In the genomic region with DNA sequence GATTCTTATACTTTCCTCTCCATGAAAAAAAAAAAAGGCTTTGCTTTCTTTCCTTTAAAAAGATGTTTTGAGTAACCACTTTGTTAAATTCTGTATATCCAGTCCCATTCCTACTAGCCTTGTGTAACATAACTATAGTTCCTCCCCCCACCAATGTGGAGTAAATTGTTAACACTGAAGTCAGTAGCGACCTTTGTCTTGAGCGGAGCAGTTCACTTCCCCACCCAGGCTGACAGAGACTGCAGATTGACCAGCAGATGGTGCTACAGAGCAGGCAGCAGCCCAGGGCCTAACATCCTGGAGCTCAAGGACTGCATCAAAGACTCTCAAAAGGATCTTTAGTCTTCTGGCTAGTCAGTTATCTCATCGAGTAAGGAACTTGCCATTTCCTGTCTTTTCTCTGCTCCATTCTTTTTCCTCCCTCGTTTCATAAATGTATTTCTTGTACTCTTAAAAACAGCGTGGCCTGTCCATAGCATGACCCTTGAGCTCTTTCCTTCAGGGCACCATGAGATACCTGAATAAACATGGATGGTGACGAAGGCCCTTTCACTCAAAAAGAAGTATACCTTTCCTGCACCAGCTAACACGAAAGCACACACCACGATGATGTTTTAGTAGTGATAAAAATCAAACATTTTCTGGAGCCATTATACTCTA, we compare ENCODE assay signal across 1 cellular context.
TF ChIP-seq lines count a peak whose summit lies in the region.

No MANE protein-coding gene starts in this region.

TF ChIP-seq in HepG2, 621 proteins besides CTCF, POLR2A, EP300 and RAD21 (continued from another document and continues in another):
- TF ChIP-seq, protein P1, sequence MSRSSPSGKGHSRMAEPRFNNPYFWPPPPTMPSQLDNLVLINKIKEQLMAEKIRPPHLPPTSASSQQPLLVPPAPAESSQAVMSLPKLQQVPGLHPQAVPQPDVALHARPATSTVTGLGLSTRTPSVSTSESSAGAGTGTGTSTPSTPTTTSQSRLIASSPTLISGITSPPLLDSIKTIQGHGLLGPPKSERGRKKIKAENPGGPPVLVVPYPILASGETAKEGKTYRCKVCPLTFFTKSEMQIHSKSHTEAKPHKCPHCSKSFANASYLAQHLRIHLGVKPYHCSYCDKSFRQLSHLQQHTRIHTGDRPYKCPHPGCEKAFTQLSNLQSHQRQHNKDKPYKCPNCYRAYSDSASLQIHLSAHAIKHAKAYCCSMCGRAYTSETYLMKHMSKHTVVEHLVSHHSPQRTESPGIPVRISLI (CRISPR knock-in tag; IDR thresholded peaks at IDR 0.05; ENCODE audit: borderline replicate concordance) = no peak
- TF ChIP-seq SP4 (CRISPR knock-in tag; IDR thresholded peaks at IDR 0.05) (no peak), ZBTB7A (CRISPR knock-in tag; IDR thresholded peaks at IDR 0.05) (no peak), MED13 (CRISPR knock-in tag; IDR thresholded peaks at IDR 0.05) (no peak), ZSCAN29 (CRISPR knock-in tag; conservative IDR thresholded peaks at IDR 0.05) (no peak), KLF13 (CRISPR knock-in tag; IDR thresholded peaks at IDR 0.05) (no peak), ZNF33B (CRISPR knock-in tag; IDR thresholded peaks at IDR 0.05) (no peak), ZNF777 (CRISPR knock-in tag; IDR thresholded peaks at IDR 0.05) (no peak), MED8 (CRISPR knock-in tag; IDR thresholded peaks at IDR 0.05; ENCODE audit: insufficient replicate concordance) (no peak), THAP11 (CRISPR knock-in tag; IDR thresholded peaks at IDR 0.05) (peak; percentile 61; the same call in 1 of the 2 replicates), CREM (IDR thresholded peaks at IDR 0.05) (peak; percentile 40; the same call in 1 of the 2 replicates), CREM (CRISPR knock-in tag; IDR thresholded peaks at IDR 0.05) (no peak), ZNF232 (CRISPR knock-in tag; IDR thresholded peaks at IDR 0.05; ENCODE audit: borderline replicate concordance) (no peak), MTA3 (CRISPR knock-in tag; IDR thresholded peaks at IDR 0.05) (no peak), ZNF724P (CRISPR knock-in tag; IDR thresholded peaks at IDR 0.05; ENCODE audit: borderline replicate concordance) (no peak), CHD2 (IDR thresholded peaks at IDR 0.05; ENCODE audit: low read depth, low read length) (no peak), WIZ (CRISPR knock-in tag; IDR thresholded peaks at IDR 0.05) (no peak), MLLT10 (CRISPR knock-in tag; IDR thresholded peaks at IDR 0.05) (no peak), BRCA1 (CRISPR knock-in tag; IDR thresholded peaks at IDR 0.05) (no peak; the same call in 1 of the 2 replicates), NFIC (IDR thresholded peaks at IDR 0.05; ENCODE audit: low read length) (no peak), CENPX (CRISPR knock-in tag; IDR thresholded peaks at IDR 0.05) (no peak), HOXA7 (CRISPR knock-in tag; IDR thresholded peaks at IDR 0.05) (no peak), SMARCE1 (IDR thresholded peaks at IDR 0.05; ENCODE audit: borderline replicate concordance) (no peak), KMT2B (CRISPR knock-in tag; IDR thresholded peaks at IDR 0.05) (no peak), ZNF883 (CRISPR knock-in tag; IDR thresholded peaks at IDR 0.05; ENCODE audit: not compliant biosample characterization) (no peak), ZNF839 (CRISPR knock-in tag; IDR thresholded peaks at IDR 0.05; ENCODE audit: borderline replicate concordance) (no peak), ZNF143 (CRISPR knock-in tag; IDR thresholded peaks at IDR 0.05) (no peak), ZNF558 (CRISPR knock-in tag; IDR thresholded peaks at IDR 0.05; ENCODE audit: borderline replicate concordance) (no peak), ARHGAP35 (CRISPR knock-in tag; IDR thresholded peaks at IDR 0.05; ENCODE audit: borderline replicate concordance) (no peak), ZNF234 (CRISPR knock-in tag; conservative IDR thresholded peaks at IDR 0.05) (no peak), ZNF432 (CRISPR knock-in tag; IDR thresholded peaks at IDR 0.05; ENCODE audit: borderline replicate concordance) (no peak), ZNF782 (CRISPR knock-in tag; IDR thresholded peaks at IDR 0.05; ENCODE audit: borderline replicate concordance) (no peak), KLF15 (CRISPR knock-in tag; IDR thresholded peaks at IDR 0.05; ENCODE audit: borderline replicate concordance) (no peak)
- TF ChIP-seq, protein P2, sequence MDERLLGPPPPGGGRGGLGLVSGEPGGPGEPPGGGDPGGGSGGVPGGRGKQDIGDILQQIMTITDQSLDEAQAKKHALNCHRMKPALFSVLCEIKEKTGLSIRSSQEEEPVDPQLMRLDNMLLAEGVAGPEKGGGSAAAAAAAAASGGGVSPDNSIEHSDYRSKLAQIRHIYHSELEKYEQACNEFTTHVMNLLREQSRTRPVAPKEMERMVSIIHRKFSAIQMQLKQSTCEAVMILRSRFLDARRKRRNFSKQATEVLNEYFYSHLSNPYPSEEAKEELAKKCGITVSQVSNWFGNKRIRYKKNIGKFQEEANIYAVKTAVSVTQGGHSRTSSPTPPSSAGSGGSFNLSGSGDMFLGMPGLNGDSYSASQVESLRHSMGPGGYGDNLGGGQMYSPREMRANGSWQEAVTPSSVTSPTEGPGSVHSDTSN (CRISPR knock-in tag; IDR thresholded peaks at IDR 0.05) = no peak
- TF ChIP-seq, protein P3, sequence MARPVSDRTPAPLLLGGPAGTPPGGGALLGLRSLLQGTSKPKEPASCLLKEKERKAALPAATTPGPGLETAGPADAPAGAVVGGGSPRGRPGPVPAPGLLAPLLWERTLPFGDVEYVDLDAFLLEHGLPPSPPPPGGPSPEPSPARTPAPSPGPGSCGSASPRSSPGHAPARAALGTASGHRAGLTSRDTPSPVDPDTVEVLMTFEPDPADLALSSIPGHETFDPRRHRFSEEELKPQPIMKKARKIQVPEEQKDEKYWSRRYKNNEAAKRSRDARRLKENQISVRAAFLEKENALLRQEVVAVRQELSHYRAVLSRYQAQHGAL (CRISPR knock-in tag; IDR thresholded peaks at IDR 0.05; ENCODE audit: not compliant biosample characterization) = no peak
- TF ChIP-seq, protein P4, sequence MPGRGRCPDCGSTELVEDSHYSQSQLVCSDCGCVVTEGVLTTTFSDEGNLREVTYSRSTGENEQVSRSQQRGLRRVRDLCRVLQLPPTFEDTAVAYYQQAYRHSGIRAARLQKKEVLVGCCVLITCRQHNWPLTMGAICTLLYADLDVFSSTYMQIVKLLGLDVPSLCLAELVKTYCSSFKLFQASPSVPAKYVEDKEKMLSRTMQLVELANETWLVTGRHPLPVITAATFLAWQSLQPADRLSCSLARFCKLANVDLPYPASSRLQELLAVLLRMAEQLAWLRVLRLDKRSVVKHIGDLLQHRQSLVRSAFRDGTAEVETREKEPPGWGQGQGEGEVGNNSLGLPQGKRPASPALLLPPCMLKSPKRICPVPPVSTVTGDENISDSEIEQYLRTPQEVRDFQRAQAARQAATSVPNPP (CRISPR knock-in tag; IDR thresholded peaks at IDR 0.05) = 0 out of 2 replicates have a peak, but pooled peaks have one; percentile 31
- TF ChIP-seq, protein P5, sequence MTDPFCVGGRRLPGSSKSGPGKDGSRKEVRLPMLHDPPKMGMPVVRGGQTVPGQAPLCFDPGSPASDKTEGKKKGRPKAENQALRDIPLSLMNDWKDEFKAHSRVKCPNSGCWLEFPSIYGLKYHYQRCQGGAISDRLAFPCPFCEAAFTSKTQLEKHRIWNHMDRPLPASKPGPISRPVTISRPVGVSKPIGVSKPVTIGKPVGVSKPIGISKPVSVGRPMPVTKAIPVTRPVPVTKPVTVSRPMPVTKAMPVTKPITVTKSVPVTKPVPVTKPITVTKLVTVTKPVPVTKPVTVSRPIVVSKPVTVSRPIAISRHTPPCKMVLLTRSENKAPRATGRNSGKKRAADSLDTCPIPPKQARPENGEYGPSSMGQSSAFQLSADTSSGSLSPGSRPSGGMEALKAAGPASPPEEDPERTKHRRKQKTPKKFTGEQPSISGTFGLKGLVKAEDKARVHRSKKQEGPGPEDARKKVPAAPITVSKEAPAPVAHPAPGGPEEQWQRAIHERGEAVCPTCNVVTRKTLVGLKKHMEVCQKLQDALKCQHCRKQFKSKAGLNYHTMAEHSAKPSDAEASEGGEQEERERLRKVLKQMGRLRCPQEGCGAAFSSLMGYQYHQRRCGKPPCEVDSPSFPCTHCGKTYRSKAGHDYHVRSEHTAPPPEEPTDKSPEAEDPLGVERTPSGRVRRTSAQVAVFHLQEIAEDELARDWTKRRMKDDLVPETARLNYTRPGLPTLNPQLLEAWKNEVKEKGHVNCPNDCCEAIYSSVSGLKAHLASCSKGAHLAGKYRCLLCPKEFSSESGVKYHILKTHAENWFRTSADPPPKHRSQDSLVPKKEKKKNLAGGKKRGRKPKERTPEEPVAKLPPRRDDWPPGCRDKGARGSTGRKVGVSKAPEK (CRISPR knock-in tag; IDR thresholded peaks at IDR 0.05; ENCODE audit: borderline replicate concordance) = no peak
- TF ChIP-seq, protein P6, sequence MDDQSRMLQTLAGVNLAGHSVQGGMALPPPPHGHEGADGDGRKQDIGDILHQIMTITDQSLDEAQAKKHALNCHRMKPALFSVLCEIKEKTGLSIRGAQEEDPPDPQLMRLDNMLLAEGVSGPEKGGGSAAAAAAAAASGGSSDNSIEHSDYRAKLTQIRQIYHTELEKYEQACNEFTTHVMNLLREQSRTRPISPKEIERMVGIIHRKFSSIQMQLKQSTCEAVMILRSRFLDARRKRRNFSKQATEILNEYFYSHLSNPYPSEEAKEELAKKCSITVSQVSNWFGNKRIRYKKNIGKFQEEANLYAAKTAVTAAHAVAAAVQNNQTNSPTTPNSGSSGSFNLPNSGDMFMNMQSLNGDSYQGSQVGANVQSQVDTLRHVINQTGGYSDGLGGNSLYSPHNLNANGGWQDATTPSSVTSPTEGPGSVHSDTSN (CRISPR knock-in tag; IDR thresholded peaks at IDR 0.05; ENCODE audit: borderline replicate concordance) = no peak
- TF ChIP-seq, protein P7, sequence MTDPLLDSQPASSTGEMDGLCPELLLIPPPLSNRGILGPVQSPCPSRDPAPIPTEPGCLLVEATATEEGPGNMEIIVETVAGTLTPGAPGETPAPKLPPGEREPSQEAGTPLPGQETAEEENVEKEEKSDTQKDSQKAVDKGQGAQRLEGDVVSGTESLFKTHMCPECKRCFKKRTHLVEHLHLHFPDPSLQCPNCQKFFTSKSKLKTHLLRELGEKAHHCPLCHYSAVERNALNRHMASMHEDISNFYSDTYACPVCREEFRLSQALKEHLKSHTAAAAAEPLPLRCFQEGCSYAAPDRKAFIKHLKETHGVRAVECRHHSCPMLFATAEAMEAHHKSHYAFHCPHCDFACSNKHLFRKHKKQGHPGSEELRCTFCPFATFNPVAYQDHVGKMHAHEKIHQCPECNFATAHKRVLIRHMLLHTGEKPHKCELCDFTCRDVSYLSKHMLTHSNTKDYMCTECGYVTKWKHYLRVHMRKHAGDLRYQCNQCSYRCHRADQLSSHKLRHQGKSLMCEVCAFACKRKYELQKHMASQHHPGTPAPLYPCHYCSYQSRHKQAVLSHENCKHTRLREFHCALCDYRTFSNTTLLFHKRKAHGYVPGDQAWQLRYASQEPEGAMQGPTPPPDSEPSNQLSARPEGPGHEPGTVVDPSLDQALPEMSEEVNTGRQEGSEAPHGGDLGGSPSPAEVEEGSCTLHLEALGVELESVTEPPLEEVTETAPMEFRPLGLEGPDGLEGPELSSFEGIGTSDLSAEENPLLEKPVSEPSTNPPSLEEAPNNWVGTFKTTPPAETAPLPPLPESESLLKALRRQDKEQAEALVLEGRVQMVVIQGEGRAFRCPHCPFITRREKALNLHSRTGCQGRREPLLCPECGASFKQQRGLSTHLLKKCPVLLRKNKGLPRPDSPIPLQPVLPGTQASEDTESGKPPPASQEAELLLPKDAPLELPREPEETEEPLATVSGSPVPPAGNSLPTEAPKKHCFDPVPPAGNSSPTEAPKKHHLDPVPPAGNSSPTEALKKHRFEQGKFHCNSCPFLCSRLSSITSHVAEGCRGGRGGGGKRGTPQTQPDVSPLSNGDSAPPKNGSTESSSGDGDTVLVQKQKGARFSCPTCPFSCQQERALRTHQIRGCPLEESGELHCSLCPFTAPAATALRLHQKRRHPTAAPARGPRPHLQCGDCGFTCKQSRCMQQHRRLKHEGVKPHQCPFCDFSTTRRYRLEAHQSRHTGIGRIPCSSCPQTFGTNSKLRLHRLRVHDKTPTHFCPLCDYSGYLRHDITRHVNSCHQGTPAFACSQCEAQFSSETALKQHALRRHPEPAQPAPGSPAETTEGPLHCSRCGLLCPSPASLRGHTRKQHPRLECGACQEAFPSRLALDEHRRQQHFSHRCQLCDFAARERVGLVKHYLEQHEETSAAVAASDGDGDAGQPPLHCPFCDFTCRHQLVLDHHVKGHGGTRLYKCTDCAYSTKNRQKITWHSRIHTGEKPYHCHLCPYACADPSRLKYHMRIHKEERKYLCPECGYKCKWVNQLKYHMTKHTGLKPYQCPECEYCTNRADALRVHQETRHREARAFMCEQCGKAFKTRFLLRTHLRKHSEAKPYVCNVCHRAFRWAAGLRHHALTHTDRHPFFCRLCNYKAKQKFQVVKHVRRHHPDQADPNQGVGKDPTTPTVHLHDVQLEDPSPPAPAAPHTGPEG (CRISPR knock-in tag; IDR thresholded peaks at IDR 0.05) = no peak
- TF ChIP-seq, protein P8, sequence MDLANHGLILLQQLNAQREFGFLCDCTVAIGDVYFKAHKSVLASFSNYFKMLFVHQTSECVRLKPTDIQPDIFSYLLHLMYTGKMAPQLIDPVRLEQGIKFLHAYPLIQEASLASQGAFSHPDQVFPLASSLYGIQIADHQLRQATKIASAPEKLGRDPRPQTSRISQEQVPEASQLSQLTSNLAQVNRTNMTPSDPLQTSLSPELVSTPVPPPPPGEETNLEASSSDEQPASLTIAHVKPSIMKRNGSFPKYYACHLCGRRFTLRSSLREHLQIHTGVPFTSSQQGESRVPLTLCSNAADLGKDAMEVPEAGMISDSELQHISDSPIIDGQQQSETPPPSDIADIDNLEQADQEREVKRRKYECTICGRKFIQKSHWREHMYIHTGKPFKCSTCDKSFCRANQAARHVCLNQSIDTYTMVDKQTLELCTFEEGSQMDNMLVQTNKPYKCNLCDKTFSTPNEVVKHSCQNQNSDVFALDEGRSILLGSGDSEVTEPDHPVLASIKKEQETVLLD (CRISPR knock-in tag; IDR thresholded peaks at IDR 0.05; ENCODE audit: low read depth) = no peak
- TF ChIP-seq, protein P9, sequence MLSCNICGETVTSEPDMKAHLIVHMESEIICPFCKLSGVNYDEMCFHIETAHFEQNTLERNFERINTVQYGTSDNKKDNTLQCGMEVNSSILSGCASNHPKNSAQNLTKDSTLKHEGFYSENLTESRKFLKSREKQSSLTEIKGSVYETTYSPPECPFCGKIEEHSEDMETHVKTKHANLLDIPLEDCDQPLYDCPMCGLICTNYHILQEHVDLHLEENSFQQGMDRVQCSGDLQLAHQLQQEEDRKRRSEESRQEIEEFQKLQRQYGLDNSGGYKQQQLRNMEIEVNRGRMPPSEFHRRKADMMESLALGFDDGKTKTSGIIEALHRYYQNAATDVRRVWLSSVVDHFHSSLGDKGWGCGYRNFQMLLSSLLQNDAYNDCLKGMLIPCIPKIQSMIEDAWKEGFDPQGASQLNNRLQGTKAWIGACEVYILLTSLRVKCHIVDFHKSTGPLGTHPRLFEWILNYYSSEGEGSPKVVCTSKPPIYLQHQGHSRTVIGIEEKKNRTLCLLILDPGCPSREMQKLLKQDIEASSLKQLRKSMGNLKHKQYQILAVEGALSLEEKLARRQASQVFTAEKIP (CRISPR knock-in tag; IDR thresholded peaks at IDR 0.05; ENCODE audit: borderline replicate concordance) = no peak
- TF ChIP-seq, protein P10, sequence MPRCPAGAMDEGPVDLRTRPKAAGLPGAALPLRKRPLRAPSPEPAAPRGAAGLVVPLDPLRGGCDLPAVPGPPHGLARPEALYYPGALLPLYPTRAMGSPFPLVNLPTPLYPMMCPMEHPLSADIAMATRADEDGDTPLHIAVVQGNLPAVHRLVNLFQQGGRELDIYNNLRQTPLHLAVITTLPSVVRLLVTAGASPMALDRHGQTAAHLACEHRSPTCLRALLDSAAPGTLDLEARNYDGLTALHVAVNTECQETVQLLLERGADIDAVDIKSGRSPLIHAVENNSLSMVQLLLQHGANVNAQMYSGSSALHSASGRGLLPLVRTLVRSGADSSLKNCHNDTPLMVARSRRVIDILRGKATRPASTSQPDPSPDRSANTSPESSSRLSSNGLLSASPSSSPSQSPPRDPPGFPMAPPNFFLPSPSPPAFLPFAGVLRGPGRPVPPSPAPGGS (CRISPR knock-in tag; IDR thresholded peaks at IDR 0.05) = no peak
